Comparison of ENCODE assay signal across 8 cellular contexts in genomic region chr21:37370152-37371040, GRCh38. TPM values are rescaled to one million over a fixed set of nuclear protein-coding genes. Genes with fewer than 3 reads are reported as not detected.
DNase-seq lines count a peak whose midpoint lies in the region; ATAC-seq and TF ChIP-seq lines count a peak whose summit lies in the region.

No MANE protein-coding gene starts in this region.

- no peaks in the 10 kb centered on the region for H3K9me3 Mint-ChIP-seq in activated CD4-positive, alpha-beta T cell treated with anti-CD3 and anti-CD28 coated beads, Interleukin-2, amount 10 ng/mL, durations not matched to agents 7 days and 5 days
- peaks cover 0 to 3% (median 0%) of the 10 kb centered on the region in 9 donors for H3K9me3 Mint-ChIP-seq in naive thymus-derived CD8-positive, alpha-beta T cell

- no peak overlapping the region for H2AFZ ChIP-seq in Karpas-422 (ENCODE audit: low read length)

- no peaks in the 10 kb centered on the region for H3K9me3 ChIP-seq in Karpas-422 (ENCODE audit: low read length)
- no peaks in the 10 kb centered on the region for H3K9me3 ChIP-seq in body of pancreas

- H3K79me2 ChIP-seq in Karpas-422 (ENCODE audit: low read length), result peaks cover 83% of the 10 kb centered on the region

- TF ChIP-seq CTCF in body of pancreas (IDR thresholded peaks at IDR 0.05), result no peak

- peaks cover 61% of the 10 kb centered on the region for H3K4me1 Mint-ChIP-seq in activated CD4-positive, alpha-beta T cell treated with anti-CD3 and anti-CD28 coated beads, Interleukin-2, amount 10 ng/mL, durations not matched to agents 7 days and 5 days
- H3K4me1 Mint-ChIP-seq in naive thymus-derived CD8-positive, alpha-beta T cell, result peaks cover 29 to 69% (median 66%) of the 10 kb centered on the region in 4 donors

- no peak for TF ChIP-seq POLR2A in body of pancreas (IDR thresholded peaks at IDR 0.05)

- H3K27me3 Mint-ChIP-seq in activated CD4-positive, alpha-beta T cell treated with anti-CD3 and anti-CD28 coated beads, Interleukin-2, amount 10 ng/mL, durations not matched to agents 7 days and 5 days, result no peaks in the 10 kb centered on the region
- H3K27me3 Mint-ChIP-seq in naive thymus-derived CD8-positive, alpha-beta T cell, result peaks cover 0 to 2% (median 0%) of the 10 kb centered on the region in 5 donors

- H3K4me3 Mint-ChIP-seq in activated CD4-positive, alpha-beta T cell treated with anti-CD3 and anti-CD28 coated beads, Interleukin-2, amount 10 ng/mL, durations not matched to agents 7 days and 5 days, result peak overlapping the region; percentile 90
- peak overlapping the region; percentile 76 to 100 (median 86) for H3K4me3 Mint-ChIP-seq in naive thymus-derived CD8-positive, alpha-beta T cell

- WGBS in body of pancreas, 2 donors, result 12 to 19% methylated on average over 8 of the region's 8 CpGs

- POLR2A ChIA-PET in activated CD4-positive, alpha-beta T cell treated with anti-CD3 and anti-CD28 coated beads, Interleukin-2, amount 10 ng/mL, durations not matched to agents 7 days and 5 days (lab: Charles Lee), result interaction anchor here (0.8 kb wide), 1 partner anchor 35 kb away, joined by 3 read pairs; no protein-coding TSS in a partner anchor
- POLR2A ChIA-PET in naive thymus-derived CD8-positive, alpha-beta T cell (lab: Charles Lee), result interaction anchor here (7.5 kb wide), 1 partner anchor 103 kb away, joined by 79 read pairs; the partner anchor contains the start of gene VPS26C

- H3K4me1 ChIP-seq in Karpas-422 (ENCODE audit: low read length), result peaks cover 58% of the 10 kb centered on the region
- peaks cover 61% of the 10 kb centered on the region for H3K4me1 ChIP-seq in body of pancreas

- peak overlapping the region; percentile 84 for H3K27ac Mint-ChIP-seq in activated CD4-positive, alpha-beta T cell treated with anti-CD3 and anti-CD28 coated beads, Interleukin-2, amount 10 ng/mL, durations not matched to agents 7 days and 5 days
- H3K27ac Mint-ChIP-seq in naive thymus-derived CD8-positive, alpha-beta T cell, result peak overlapping the region; percentile 43 to 94 (median 78)

- H4K20me1 ChIP-seq in Karpas-422 (ENCODE audit: insufficient read depth, low read depth, low read length), result peaks cover 52% of the 10 kb centered on the region

- H3K36me3 ChIP-seq in Karpas-422 (ENCODE audit: insufficient read depth, low read length), result no peaks in the 10 kb centered on the region
- no peaks in the 10 kb centered on the region for H3K36me3 ChIP-seq in body of pancreas (replicated peaks in 1 of 2; ENCODE audit: insufficient read depth in 1 of 2, low read depth in 2 of 2)

- H3K4me2 ChIP-seq in Karpas-422 (ENCODE audit: low read depth, low read length, poor library complexity, severe bottlenecking), result peak overlapping the region; percentile 72

- no peaks in the 10 kb centered on the region for H3K27me3 ChIP-seq in Karpas-422 (ENCODE audit: low read length)
- H3K27me3 ChIP-seq in body of pancreas, result no peaks in the 10 kb centered on the region

- ATAC-seq in body of pancreas, result no peak
- ATAC-seq in naive thymus-derived CD8-positive, alpha-beta T cell, result no peak

- H3K27ac ChIP-seq in Karpas-422 (ENCODE audit: low read length), result peak overlapping the region; percentile 27
- H3K27ac ChIP-seq in body of pancreas, result peak overlapping the region in 3 of 4 donors; percentile 22 to 99 (median 39)

- CTCF ChIA-PET in activated CD4-positive, alpha-beta T cell treated with anti-CD3 and anti-CD28 coated beads, Interleukin-2, amount 10 ng/mL, durations not matched to agents 7 days and 5 days (lab: Charles Lee), result interaction anchor here (0.5 to 1.2 kb wide), 3 partner anchors 13 to 32 kb away, joined by 3 read pairs; no protein-coding TSS in a partner anchor

- peak overlapping the region; percentile 92 for H3K9ac ChIP-seq in Karpas-422 (ENCODE audit: low read length)

- no peaks in the 10 kb centered on the region for H3K9me2 ChIP-seq in Karpas-422 (replicated peaks; ENCODE audit: insufficient read depth, low read length)

- H3K36me3 Mint-ChIP-seq in activated CD4-positive, alpha-beta T cell treated with anti-CD3 and anti-CD28 coated beads, Interleukin-2, amount 10 ng/mL, durations not matched to agents 7 days and 5 days (ENCODE audit: low read depth), result peaks cover 23% of the 10 kb centered on the region
- peaks cover 0 to 5% (median 5%) of the 10 kb centered on the region in 3 donors for H3K36me3 Mint-ChIP-seq in naive thymus-derived CD8-positive, alpha-beta T cell

- no peak for DNase-seq in activated CD4-positive, alpha-beta T cell treated with anti-CD3 and anti-CD28 coated beads, Interleukin-2, amount 10 ng/mL, durations not matched to agents 7 days and 5 days
- DNase-seq in activated CD4-positive, alpha-beta T cell treated with anti-CD3 and anti-CD28 coated beads for 1 hour, result no peak
- DNase-seq in Karpas-422 (no peak), body of pancreas (no peak), T-helper 9 cell (no peak), mucosa of gallbladder (ENCODE audit: low spot score) (no peak), GM03348 (ENCODE audit: low spot score) (no peak)
- peak in 1 of 10 donors; percentile 35 for DNase-seq in naive thymus-derived CD8-positive, alpha-beta T cell

- peak overlapping the region; percentile 77 for H3K4me3 ChIP-seq in Karpas-422 (ENCODE audit: low read length)
- H3K4me3 ChIP-seq in body of pancreas, result no peak overlapping the region

- intact Hi-C loops in body of pancreas (cut with DNase I), result no loop called here

RNA-seq across cellular contexts. Expression of gene DYRK1A, which starts 3.8 kb away (rescaled TPM):
- total RNA-seq in activated CD4-positive, alpha-beta T cell treated with anti-CD3 and anti-CD28 coated beads, Interleukin-2, amount 10 ng/mL, durations not matched to agents 7 days and 5 days, result 100 to 1,000 TPM in 1 of 2 experiments, 10 to 100 TPM in 1; 85.6 to 108 TPM
- 65.3 and 98.2 TPM in 2 replicates for total RNA-seq in Karpas-422 (2014; rRNA removed; shearing (Covaris generic); ENCODE audit: low replicate concordance)
- total RNA-seq in body of pancreas (10 to 100 TPM; 42.5 to 44.1 TPM), mucosa of gallbladder (70.2 TPM)
- 100 to 1,000 TPM; 140 to 146 TPM for total RNA-seq in naive thymus-derived CD8-positive, alpha-beta T cell
- 1 to 10 TPM; 1.8 to 5.4 (median 2.2) TPM for polyA plus RNA-seq in naive thymus-derived CD8-positive, alpha-beta T cell
